8 cellular contexts compared by ENCODE assay signal in the genomic region with DNA sequence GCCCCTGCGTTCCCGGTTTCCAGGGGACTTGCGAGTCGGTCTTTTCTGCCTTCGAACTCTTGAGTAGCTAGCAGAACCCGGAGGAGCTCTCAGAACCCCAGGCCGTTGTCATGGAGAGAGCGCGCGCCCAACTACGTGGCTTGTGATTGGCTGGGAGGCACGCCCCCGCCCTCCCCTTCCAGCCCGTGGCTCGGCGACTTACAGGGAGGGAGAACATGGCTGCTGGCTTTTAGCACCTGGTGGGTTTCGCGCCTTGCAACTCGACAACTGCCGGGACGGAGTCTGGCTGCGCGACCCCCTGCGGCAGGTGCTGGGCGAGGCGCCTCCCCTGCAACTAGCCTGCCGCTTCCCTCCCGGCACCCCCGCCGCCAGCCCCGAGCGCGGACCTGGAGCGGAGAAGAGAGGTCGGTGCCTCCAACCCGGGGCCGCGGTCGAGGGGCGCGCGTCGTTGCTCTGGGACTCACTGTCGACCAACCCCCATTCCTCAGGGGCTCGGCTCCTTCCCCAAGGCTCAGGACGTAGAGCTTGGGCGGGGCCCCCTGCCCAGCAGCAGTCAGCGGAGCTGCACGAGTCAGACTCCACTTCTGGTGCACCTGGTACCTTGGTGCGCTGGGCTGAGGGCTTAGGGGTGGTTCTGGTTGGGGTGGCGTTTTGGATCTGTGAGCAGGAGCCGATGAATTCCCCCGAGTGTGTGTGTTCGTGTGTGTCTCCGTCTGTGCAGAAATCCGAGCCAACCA. TPM values are rescaled to one million over a fixed set of nuclear protein-coding genes. Genes with fewer than 3 reads are reported as not detected.
DNase-seq lines count a peak whose midpoint lies in the region; ATAC-seq and TF ChIP-seq lines count a peak whose summit lies in the region.

No MANE protein-coding gene starts in this region.

- H4K20me1 ChIP-seq in HCT116 (ENCODE audit: insufficient read depth), result no peaks in the 10 kb centered on the region

- H3K27me3 ChIP-seq in HCT116 (ENCODE audit: insufficient read depth, low read length) (no peaks in the 10 kb centered on the region), psoas muscle (ENCODE audit: insufficient read depth in 3 of 3, low read length in 2 of 3) (no peaks in the 10 kb centered on the region)

- peak overlapping the region; percentile 66 for H3K9ac ChIP-seq in HCT116 (ENCODE audit: low read length)

- peaks cover 3 to 12% of the 10 kb centered on the region in 2 experiments; a peak in 1 of 4 replicates for H3K9me3 ChIP-seq in HCT116 (ENCODE audit: control insufficient read depth in 1 of 2, insufficient read depth in 1 of 2, low read depth in 1 of 2, low read length in 2 of 2)
- peaks cover 5% of the 10 kb centered on the region for H3K9me3 ChIP-seq in psoas muscle

- DNase-seq in EH (ENCODE audit: low read depth) (peak; percentile 85), HCT116 (ENCODE audit: low read depth, low spot score) (peak; percentile 41), NCI-H1105 (lab: John Stamatoyannopoulos, UW) (peak; percentile 87), T follicular helper cell (ENCODE audit: low read depth) (peak; percentile 85), amniotic stem cell (lab: John Stamatoyannopoulos, UW) (peak; percentile 54), left ventricle myocardium superior (peak; percentile 91), psoas muscle (peak; percentile 84 to 90)

- intact Hi-C loops in HCT116 (cut with micrococcal nuclease), result loop anchor here (2.0 to 10.0 kb wide), 4 partner anchors 177 to 595 kb away; a partner anchor contains a TSS
- intact Hi-C loops in left ventricle myocardium superior (cut with micrococcal nuclease), result loop anchor here (10.0 kb wide), 1 partner anchor 265 kb away; no protein-coding TSS in a partner anchor
- intact Hi-C loops in psoas muscle (cut with DNase I), result loop anchor here (2.0 to 10.0 kb wide), 5 partner anchors 272 to 602 kb away; a partner anchor contains a TSS

- no peaks in the 10 kb centered on the region for H3K36me3 ChIP-seq in HCT116 (ENCODE audit: control insufficient read depth in 1 of 2, insufficient read depth in 2 of 2, low read length in 2 of 2)
- no peaks in the 10 kb centered on the region for H3K36me3 ChIP-seq in psoas muscle (ENCODE audit: insufficient read depth in 1 of 2, low read depth in 1 of 2)
- no peaks in the 10 kb centered on the region for H3K36me3 ChIP-seq in urinary bladder (ENCODE audit: insufficient read depth)

- WGBS in psoas muscle, 3 donors, result 1% methylated on average over 48 to 56 of the region's 56 CpGs
- under 1% methylated on average over 56 of the region's 56 CpGs for WGBS in urinary bladder

- H3K4me2 ChIP-seq in HCT116 (ENCODE audit: low read length), result peak overlapping the region; percentile 84

- H3K27ac ChIP-seq in HCT116 (ENCODE audit: low read depth, low read length) (peak overlapping the region; percentile 11; the same call in 1 of the 2 replicates), psoas muscle (no peak overlapping the region), urinary bladder (ENCODE audit: low read depth) (no peak overlapping the region)

- no peak for TF ChIP-seq RAD21 in HCT116 (IDR thresholded peaks at IDR 0.05; ENCODE audit: low read depth)

- H3K4me3 ChIP-seq in HCT116 (replicated peaks in 1 of 2; ENCODE audit: low read depth in 1 of 2, low read length in 2 of 2), result peak overlapping the region; percentile 55 to 63
- peak overlapping the region; percentile 77 for H3K4me3 ChIP-seq in psoas muscle
- peak overlapping the region; percentile 46 for H3K4me3 ChIP-seq in urinary bladder (ENCODE audit: low read depth, low read length)

- no peak for TF ChIP-seq POLR2A in HCT116 (IDR thresholded peaks at IDR 0.05; ENCODE audit: borderline replicate concordance, extremely low read depth, insufficient read depth, insufficient read length)

- H3K4me1 ChIP-seq in HCT116 (ENCODE audit: control insufficient read depth in 1 of 2, insufficient read depth in 2 of 2, low read length in 2 of 2), result peaks cover 10 to 23% of the 10 kb centered on the region in 2 experiments
- H3K4me1 ChIP-seq in psoas muscle, result peaks cover 10% of the 10 kb centered on the region
- H3K4me1 ChIP-seq in urinary bladder (ENCODE audit: insufficient read depth), result no peaks in the 10 kb centered on the region

- no TSS peak for BruUV-seq in HCT116 (replicated peaks; lab: Mats Ljungman, UMichigan)

- no peaks in the 10 kb centered on the region for H3K9me2 ChIP-seq in HCT116 (ENCODE audit: insufficient read depth)

- CTCF ChIA-PET in HCT116 (lab: Charles Lee), result interaction anchor here (0.5 to 2.2 kb wide), 2 partner anchors 9 to 170 kb away, joined by 3 to 11 read pairs; no protein-coding TSS in a partner anchor

- RAD21 ChIA-PET in HCT116 (lab: Charles Lee; ENCODE audit: low non-redundant PET in 1 of 2, low total read pairs in 2 of 2, uncharacterized antibody in 2 of 2, unreplicated experiment in 2 of 2), result no interaction called here

- no peaks in the 10 kb centered on the region for H3K79me2 ChIP-seq in HCT116 (ENCODE audit: insufficient read depth, low read length)

- peak overlapping the region; percentile 29 for H2AFZ ChIP-seq in HCT116 (ENCODE audit: low read depth, low read length, poor library complexity, severe bottlenecking)

- POLR2A ChIA-PET in HCT116 (lab: Charles Lee), result no interaction called here

- ATAC-seq in HCT116 (peak; percentile 76), left ventricle myocardium superior (peak; percentile 98), psoas muscle (peak; percentile 93 to 98 (median 96))

- TF ChIP-seq CTCF in HCT116 (IDR thresholded peaks at IDR 0.05 in 2 of 3, conservative IDR thresholded peaks at IDR 0.05 in 1 of 3; ENCODE audit: borderline replicate concordance in 1 of 3, insufficient read depth in 1 of 3, low read depth in 2 of 3, low read length in 2 of 3), result no peak
- TF ChIP-seq CTCF in psoas muscle (IDR thresholded peaks at IDR 0.05), result no peak

TF ChIP-seq in HCT116, 20 proteins besides CTCF, POLR2A, EP300 and RAD21:
- TF ChIP-seq, protein P1, sequence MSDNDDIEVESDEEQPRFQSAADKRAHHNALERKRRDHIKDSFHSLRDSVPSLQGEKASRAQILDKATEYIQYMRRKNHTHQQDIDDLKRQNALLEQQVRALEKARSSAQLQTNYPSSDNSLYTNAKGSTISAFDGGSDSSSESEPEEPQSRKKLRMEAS (IDR thresholded peaks at IDR 0.05), result peak; percentile 90
- no peak for TF ChIP-seq ELF1 (IDR thresholded peaks at IDR 0.05; ENCODE audit: borderline replicate concordance, low read depth)
- TF ChIP-seq FOSL1 (IDR thresholded peaks at IDR 0.05; ENCODE audit: low read depth), result no peak
- peak; percentile 48; the same call in 1 of the 2 replicates for TF ChIP-seq CBX3 (IDR thresholded peaks at IDR 0.05; ENCODE audit: low read depth)
- no peak for TF ChIP-seq ZNF274 (IDR thresholded peaks at IDR 0.05; ENCODE audit: low read depth, low read length)
- peak; percentile 61 for TF ChIP-seq SP1 (IDR thresholded peaks at IDR 0.05; ENCODE audit: low read depth)
- TF ChIP-seq SIN3A (IDR thresholded peaks at IDR 0.05; ENCODE audit: low read depth), result no peak
- TF ChIP-seq POLR2AphosphoS5 (IDR thresholded peaks at IDR 0.05; ENCODE audit: low read depth, low read length), result peak; percentile 72
- peak; percentile 93 for TF ChIP-seq EGR1 (IDR thresholded peaks at IDR 0.05; ENCODE audit: low read depth)
- TF ChIP-seq EZH2phosphoT487 (IDR thresholded peaks at IDR 0.05; ENCODE audit: borderline replicate concordance), result no peak
- TF ChIP-seq, protein P2, sequence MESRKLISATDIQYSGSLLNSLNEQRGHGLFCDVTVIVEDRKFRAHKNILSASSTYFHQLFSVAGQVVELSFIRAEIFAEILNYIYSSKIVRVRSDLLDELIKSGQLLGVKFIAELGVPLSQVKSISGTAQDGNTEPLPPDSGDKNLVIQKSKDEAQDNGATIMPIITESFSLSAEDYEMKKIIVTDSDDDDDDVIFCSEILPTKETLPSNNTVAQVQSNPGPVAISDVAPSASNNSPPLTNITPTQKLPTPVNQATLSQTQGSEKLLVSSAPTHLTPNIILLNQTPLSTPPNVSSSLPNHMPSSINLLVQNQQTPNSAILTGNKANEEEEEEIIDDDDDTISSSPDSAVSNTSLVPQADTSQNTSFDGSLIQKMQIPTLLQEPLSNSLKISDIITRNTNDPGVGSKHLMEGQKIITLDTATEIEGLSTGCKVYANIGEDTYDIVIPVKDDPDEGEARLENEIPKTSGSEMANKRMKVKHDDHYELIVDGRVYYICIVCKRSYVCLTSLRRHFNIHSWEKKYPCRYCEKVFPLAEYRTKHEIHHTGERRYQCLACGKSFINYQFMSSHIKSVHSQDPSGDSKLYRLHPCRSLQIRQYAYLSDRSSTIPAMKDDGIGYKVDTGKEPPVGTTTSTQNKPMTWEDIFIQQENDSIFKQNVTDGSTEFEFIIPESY (IDR thresholded peaks at IDR 0.05; ENCODE audit: extremely low read depth, insufficient replicate concordance, low read length), result no peak
- no peak for TF ChIP-seq TCF7L2 (IDR thresholded peaks at IDR 0.05; ENCODE audit: borderline replicate concordance, extremely low read depth, insufficient read depth, insufficient read length)
- no peak for TF ChIP-seq EZH2 (IDR thresholded peaks at IDR 0.05)
- TF ChIP-seq CEBPB (IDR thresholded peaks at IDR 0.05; ENCODE audit: low read depth), result no peak
- TF ChIP-seq YY1 (IDR thresholded peaks at IDR 0.05; ENCODE audit: extremely low read depth, insufficient replicate concordance, low read depth, low read length), result peak; percentile 76

RNA-seq across cellular contexts. Expression of a gene that starts 9.0 kb away (rescaled TPM):
- 21.8 TPM for total RNA-seq in HCT116 (2021; ENCODE audit: unreplicated experiment)
- polyA plus RNA-seq in HCT116 (2012), result 10.4 and 11.6 TPM in 2 replicates
- total RNA-seq in left ventricle myocardium superior, result 7.9 TPM
- total RNA-seq in psoas muscle, result 10 to 100 TPM in 2 of 4 donors, 1 to 10 TPM in 2; 6.9 to 11.8 (median 10.1) TPM
- polyA plus RNA-seq in psoas muscle, result 10 to 100 TPM in 2 of 3 donors, 1 to 10 TPM in 1; 7.2 to 14.0 (median 10.8) TPM
- 55.9 TPM for total RNA-seq in urinary bladder
- 14.3 TPM for polyA plus RNA-seq in urinary bladder

Comparison
In these comparisons a context has a peak if more than half of its experiments do, and no peak if none do; other contexts are left out.
1. DNase-seq: peak in every context shown above with its lines; median percentile 91 in left ventricle myocardium superior; 87 in NCI-H1105; 87 in psoas muscle; 85 in EH; 85 in T follicular helper cell; 54 in amniotic stem cell; 41 in HCT116.